Comparison of ENCODE assay signal across 19 cellular contexts in the genomic region with DNA sequence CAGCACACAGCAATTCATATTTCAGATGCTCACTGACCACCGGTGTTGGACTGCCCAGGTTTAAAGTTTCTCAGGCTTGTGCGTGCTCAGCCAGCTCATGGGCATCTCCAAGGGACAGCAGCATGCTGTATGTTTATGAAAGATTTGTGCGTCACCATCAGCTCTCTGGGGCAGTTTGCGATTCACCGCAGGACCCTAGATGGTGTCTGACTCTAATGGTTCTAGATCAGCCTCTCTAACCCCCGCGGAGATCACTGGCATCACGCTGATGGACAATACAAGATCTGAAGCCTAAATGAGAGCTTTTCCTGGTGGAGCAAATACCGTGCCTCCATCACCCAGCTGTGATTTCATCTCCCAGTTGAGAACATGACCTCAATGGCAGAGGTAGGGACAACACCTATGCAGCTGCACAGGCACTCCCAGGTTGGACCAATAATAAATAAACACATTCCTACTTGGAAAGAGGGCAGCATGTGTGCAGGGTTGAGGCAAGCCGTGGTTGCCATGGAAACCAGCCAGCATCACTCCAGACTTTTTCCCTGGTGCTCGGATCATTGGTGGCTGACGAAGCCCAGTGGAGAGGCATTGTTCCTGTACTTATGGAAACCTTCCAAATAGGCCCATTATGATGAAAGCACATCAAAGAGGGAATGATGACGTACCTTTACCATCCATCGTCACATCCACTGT.
A peak's percentile ranks its signal among the peaks of the same experiment; 100 is the strongest.
DNase-seq lines count a peak whose midpoint lies in the region; ATAC-seq and TF ChIP-seq lines count a peak whose summit lies in the region.
"Had no signal": no experiment of that assay in that cellular context is flagged by ENCODE, and none has a peak within 500 bp of the region (broad histone marks: within the 10 kb centered on the region; RNA-seq: fewer than 3 reads in every experiment).

No MANE protein-coding gene starts in this region.

- no peaks in the 10 kb centered on the region for H3K27me3 ChIP-seq in psoas muscle (ENCODE audit: insufficient read depth in 3 of 3, low read length in 2 of 3)
- H3K27me3 ChIP-seq: ascending aorta, right atrium auricular region had no signal

- no peak overlapping the region for H3K27ac Mint-ChIP-seq in glutamatergic neuron (ENCODE audit: unreplicated experiment)
- H3K27ac Mint-ChIP-seq: memory B cell; natural killer cell treated with Interleukin-12 subunit alpha and Interleukin-12 subunit beta and Interleukin-15 and Interleukin-18, amount 100 ng/mL, for 72 hours had no signal

- H3K36me3 ChIP-seq in psoas muscle (ENCODE audit: insufficient read depth in 1 of 2, low read depth in 1 of 2): no peaks in the 10 kb centered on the region
- H3K36me3 ChIP-seq: ascending aorta, esophagus squamous epithelium, right atrium auricular region had no signal

- WGBS in psoas muscle, 3 donors: 74 to 83% (median 80%) methylated on average over 14 of the region's 14 CpGs

- no peaks in the 10 kb centered on the region for H3K4me1 ChIP-seq in psoas muscle
- H3K4me1 ChIP-seq: right atrium auricular region had no signal

- H3K4me3 ChIP-seq in psoas muscle: no peak overlapping the region
- H3K4me3 ChIP-seq: ascending aorta, esophagus squamous epithelium, right atrium auricular region, SK-N-MC had no signal

- TF ChIP-seq CTCF in psoas muscle (IDR thresholded peaks at IDR 0.05) (no peak), glutamatergic neuron (IDR thresholded peaks at IDR 0.05; ENCODE audit: partially characterized antibody, unreplicated experiment) (no peak)

- peaks cover 2% of the 10 kb centered on the region for H3K9me3 Mint-ChIP-seq in glutamatergic neuron (ENCODE audit: unreplicated experiment)
- H3K9me3 Mint-ChIP-seq: memory B cell; natural killer cell treated with Interleukin-12 subunit alpha and Interleukin-12 subunit beta and Interleukin-15 and Interleukin-18, amount 100 ng/mL, for 72 hours had no signal

- ATAC-seq in psoas muscle: no peak
- ATAC-seq: natural killer cell treated with Interleukin-12 subunit alpha and Interleukin-12 subunit beta and Interleukin-15 and Interleukin-18, amount 100 ng/mL, for 72 hours had no signal

- H3K4me1 Mint-ChIP-seq in glutamatergic neuron (ENCODE audit: low read depth, unreplicated experiment): peaks cover 12% of the 10 kb centered on the region

- H3K9me3 ChIP-seq in psoas muscle: no peaks in the 10 kb centered on the region
- H3K9me3 ChIP-seq: ascending aorta, esophagus squamous epithelium, right atrium auricular region had no signal

- no peaks in the 10 kb centered on the region for H3K36me3 Mint-ChIP-seq in glutamatergic neuron (ENCODE audit: unreplicated experiment)
- H3K36me3 Mint-ChIP-seq: memory B cell; natural killer cell treated with Interleukin-12 subunit alpha and Interleukin-12 subunit beta and Interleukin-15 and Interleukin-18, amount 100 ng/mL, for 72 hours had no signal

- no peak overlapping the region for H3K4me3 Mint-ChIP-seq in glutamatergic neuron (ENCODE audit: unreplicated experiment)
- H3K4me3 Mint-ChIP-seq: memory B cell; natural killer cell treated with Interleukin-12 subunit alpha and Interleukin-12 subunit beta and Interleukin-15 and Interleukin-18, amount 100 ng/mL, for 72 hours had no signal

- H3K27ac ChIP-seq in psoas muscle: no peak overlapping the region
- H3K27ac ChIP-seq: esophagus squamous epithelium, right atrium auricular region, SK-N-MC had no signal

- no peak for TF ChIP-seq POLR2A in erythroblast (IDR thresholded peaks at IDR 0.05; ENCODE audit: low read length)

- peaks cover 6% of the 10 kb centered on the region for H3K27me3 Mint-ChIP-seq in glutamatergic neuron (ENCODE audit: unreplicated experiment)
- H3K27me3 Mint-ChIP-seq: memory B cell had no signal

- intact Hi-C loops in psoas muscle (cut with DNase I): no loop called here

- DNase-seq in Ammon's horn (ENCODE audit: low spot score) (peak; percentile 71), NCI-H146 (lab: John Stamatoyannopoulos, UW) (peak; percentile 61), astrocyte of the hippocampus (ENCODE audit: low read depth, low spot score) (peak; percentile 55), left kidney (ENCODE audit: low read depth, low spot score) (peak; percentile 55), NCI-H187 treated with DMSO at 0.1 percent for 48 hours (lab: John Stamatoyannopoulos, UW) (no peak), erythroblast (lab: John Stamatoyannopoulos, UW) (no peak), psoas muscle (no peak), glutamatergic neuron (no peak)
- DNase-seq: activated gamma-delta T cell treated with Interleukin-2 at 50 U/mL for 16 hours; esophagus squamous epithelium; MV-4-11; NCI-H510A treated with DMSO at 0.1 percent for 48 hours; stimulated activated CD4-positive, alpha-beta T cell treated with anti-CD3 and anti-CD28 coated beads, Interleukin-1b, Interleukin-23, amount 100 ng/mL, for 48 hours; T-helper 9 cell had no signal

Comparison
In these comparisons a context has a peak if more than half of its experiments do, and no peak if none do; other contexts are left out.
1. DNase-seq: peak in Ammon's horn (single experiment), NCI-H146 (single experiment), astrocyte of the hippocampus (single experiment) and left kidney (single experiment); none in NCI-H187 treated with DMSO at 0.1 percent for 48 hours (single experiment), erythroblast (0 of 2), psoas muscle (0 of 2) and glutamatergic neuron (single experiment).